Comparison of ENCODE assay signal across 1 cellular context in the genomic region with DNA sequence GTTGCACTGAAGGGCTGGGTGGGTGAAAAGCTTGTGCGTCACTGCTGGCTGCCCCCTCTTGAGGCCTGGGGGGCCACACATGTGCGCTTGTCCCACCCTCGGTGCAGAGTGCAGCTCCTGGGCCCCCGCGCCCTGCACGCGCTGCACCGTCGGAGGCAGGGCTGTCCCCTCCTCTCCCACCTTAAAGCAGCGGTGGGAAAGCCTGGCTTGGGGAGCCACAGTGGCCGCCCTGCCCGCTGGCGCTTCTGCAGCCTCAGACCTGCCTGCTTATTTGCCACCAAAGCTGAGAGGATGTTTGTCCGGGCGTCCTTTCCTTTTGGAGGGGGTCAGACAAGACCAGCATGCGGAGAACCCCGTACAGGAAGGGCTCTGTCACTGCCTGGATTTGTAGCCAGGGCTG.
TF ChIP-seq lines count a peak whose summit lies in the region.

No MANE protein-coding gene starts in this region.

TF ChIP-seq in IMR-90, 13 proteins besides CTCF, POLR2A, EP300 and RAD21:
- TF ChIP-seq SMC3 (IDR thresholded peaks at IDR 0.05; ENCODE audit: low read depth, low read length) (no peak), MAFK (IDR thresholded peaks at IDR 0.05; ENCODE audit: low read depth, low read length) (no peak), FOS (IDR thresholded peaks at IDR 0.05; ENCODE audit: low read depth, low read length) (no peak), RCOR1 (IDR thresholded peaks at IDR 0.05; ENCODE audit: insufficient replicate concordance, low read length) (no peak), RFX5 (IDR thresholded peaks at IDR 0.05; ENCODE audit: low read depth, low read length) (no peak), BHLHE40 (IDR thresholded peaks at IDR 0.05; ENCODE audit: low read depth, low read length) (no peak), CEBPB (IDR thresholded peaks at IDR 0.05; ENCODE audit: low read depth, low read length) (no peak), MAZ (IDR thresholded peaks at IDR 0.05; ENCODE audit: borderline replicate concordance, low read depth, low read length) (no peak), CHD1 (IDR thresholded peaks at IDR 0.05; ENCODE audit: low read depth, low read length) (no peak), NFE2L2 (IDR thresholded peaks at IDR 0.05; ENCODE audit: low read depth, low read length) (no peak), MXI1 (IDR thresholded peaks at IDR 0.05; ENCODE audit: borderline replicate concordance, low read depth, low read length) (no peak)
- TF ChIP-seq, protein P1, sequence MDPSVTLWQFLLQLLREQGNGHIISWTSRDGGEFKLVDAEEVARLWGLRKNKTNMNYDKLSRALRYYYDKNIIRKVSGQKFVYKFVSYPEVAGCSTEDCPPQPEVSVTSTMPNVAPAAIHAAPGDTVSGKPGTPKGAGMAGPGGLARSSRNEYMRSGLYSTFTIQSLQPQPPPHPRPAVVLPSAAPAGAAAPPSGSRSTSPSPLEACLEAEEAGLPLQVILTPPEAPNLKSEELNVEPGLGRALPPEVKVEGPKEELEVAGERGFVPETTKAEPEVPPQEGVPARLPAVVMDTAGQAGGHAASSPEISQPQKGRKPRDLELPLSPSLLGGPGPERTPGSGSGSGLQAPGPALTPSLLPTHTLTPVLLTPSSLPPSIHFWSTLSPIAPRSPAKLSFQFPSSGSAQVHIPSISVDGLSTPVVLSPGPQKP (IDR thresholded peaks at IDR 0.05; ENCODE audit: borderline replicate concordance, low read depth, low read length): no peak
- TF ChIP-seq, protein P2, sequence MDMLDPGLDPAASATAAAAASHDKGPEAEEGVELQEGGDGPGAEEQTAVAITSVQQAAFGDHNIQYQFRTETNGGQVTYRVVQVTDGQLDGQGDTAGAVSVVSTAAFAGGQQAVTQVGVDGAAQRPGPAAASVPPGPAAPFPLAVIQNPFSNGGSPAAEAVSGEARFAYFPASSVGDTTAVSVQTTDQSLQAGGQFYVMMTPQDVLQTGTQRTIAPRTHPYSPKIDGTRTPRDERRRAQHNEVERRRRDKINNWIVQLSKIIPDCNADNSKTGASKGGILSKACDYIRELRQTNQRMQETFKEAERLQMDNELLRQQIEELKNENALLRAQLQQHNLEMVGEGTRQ (IDR thresholded peaks at IDR 0.05; ENCODE audit: low read depth, low read length): no peak
